8 cellular contexts compared by ENCODE assay signal in the genomic region with DNA sequence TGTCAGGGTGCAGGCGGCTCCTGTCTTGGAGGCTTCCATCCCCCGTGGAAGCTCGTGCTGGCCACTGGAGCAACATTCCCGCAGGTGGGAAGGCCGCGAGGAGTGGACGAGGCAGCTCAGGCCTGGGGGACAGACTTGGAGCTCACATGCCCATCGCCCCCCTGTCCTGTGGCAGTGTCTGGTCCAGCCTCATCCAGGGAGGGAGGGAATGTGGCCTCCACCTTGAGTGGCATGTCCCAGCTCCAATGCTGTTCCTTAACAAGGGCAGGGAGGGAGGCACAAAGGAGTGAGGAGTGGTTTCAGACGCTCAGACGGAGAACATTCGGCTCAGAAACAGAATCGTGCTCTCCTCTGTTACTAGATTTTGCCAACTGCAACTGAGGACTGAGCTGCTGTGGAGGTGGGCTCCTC.
DNase-seq lines count a peak whose midpoint lies in the region; ATAC-seq lines count a peak whose summit lies in the region.

No MANE protein-coding gene starts in this region.

- DNase-seq in DMS153 treated with DMSO at 0.1 percent for 48 hours (lab: John Stamatoyannopoulos, UW; ENCODE audit: unreplicated experiment) (peak; percentile 40), LHCN-M2 (ENCODE audit: low read depth) (peak; percentile 80), amniotic epithelial cell (ENCODE audit: low read depth) (peak; percentile 47), hypothalamus (lab: John Stamatoyannopoulos, UW) (peak in 34 of 51 donors; percentile 15 to 77 (median 38)), putamen (ENCODE audit: low spot score) (peak; percentile 38), NCI-H187 treated with DMSO at 0.1 percent for 48 hours (lab: John Stamatoyannopoulos, UW) (no peak)

- ATAC-seq in HG03108 (IDR thresholded peaks at IDR 0.05; ENCODE audit: unreplicated experiment): no peak
- ATAC-seq in HG03442 (IDR thresholded peaks at IDR 0.05; ENCODE audit: unreplicated experiment): no peak
